In genomic region chr9:113998529-113999255, GRCh38 we compare ENCODE assay signal across 10 cellular contexts.
A peak's percentile ranks its signal among the peaks of the same experiment; 100 is the strongest.
DNase-seq lines count a peak whose midpoint lies in the region; ATAC-seq and TF ChIP-seq lines count a peak whose summit lies in the region.
"Had no signal": no experiment of that assay in that cellular context is flagged by ENCODE, and none has a peak within 500 bp of the region (broad histone marks: within the 10 kb centered on the region; RNA-seq: fewer than 3 reads in every experiment).

No MANE protein-coding gene starts in this region.

- no peak overlapping the region for H3K4me3 Mint-ChIP-seq in activated T-cell treated with anti-CD3 and anti-CD28 coated beads, Interleukin-2, amount 50 U/mL, for 24 hours
- H3K4me3 Mint-ChIP-seq in stimulated activated naive CD8-positive, alpha-beta T cell treated with anti-CD3 and anti-CD28 coated beads, Interleukin-15, amount 100 ng/mL, for 72 hours, result no peak overlapping the region
- H3K4me3 Mint-ChIP-seq in stimulated activated memory B cell treated with anti-CD40 and anti-IgM and Interleukin-4, amounts not matched to agents 10 μg/mL and 1 μg/mL and 100 μg/mL, for 72 hours, result no peak overlapping the region
- H3K4me3 Mint-ChIP-seq: activated naive CD4-positive, alpha-beta T cell treated with anti-CD3 and anti-CD28 coated beads for 36 hours had no signal

- H3K27ac ChIP-seq in SJCRH30 (no peak overlapping the region), foreskin keratinocyte (no peak overlapping the region)
- H3K27ac ChIP-seq: parathyroid adenoma had no signal

- no peak overlapping the region for H3K27ac Mint-ChIP-seq in activated T-cell treated with anti-CD3 and anti-CD28 coated beads, Interleukin-2, amount 50 U/mL, for 24 hours
- H3K27ac Mint-ChIP-seq in stimulated activated naive CD8-positive, alpha-beta T cell treated with anti-CD3 and anti-CD28 coated beads, Interleukin-15, amount 100 ng/mL, for 72 hours, result no peak overlapping the region
- H3K27ac Mint-ChIP-seq in stimulated activated memory B cell treated with anti-CD40 and anti-IgM and Interleukin-4, amounts not matched to agents 10 μg/mL and 1 μg/mL and 100 μg/mL, for 72 hours, result no peak overlapping the region
- H3K27ac Mint-ChIP-seq: activated naive CD4-positive, alpha-beta T cell treated with anti-CD3 and anti-CD28 coated beads for 36 hours had no signal

- H3K9me3 Mint-ChIP-seq in activated T-cell treated with anti-CD3 and anti-CD28 coated beads, Interleukin-2, amount 50 U/mL, for 24 hours, result no peaks in the 10 kb centered on the region
- H3K9me3 Mint-ChIP-seq in stimulated activated naive CD8-positive, alpha-beta T cell treated with anti-CD3 and anti-CD28 coated beads, Interleukin-15, amount 100 ng/mL, for 72 hours, result no peaks in the 10 kb centered on the region
- H3K9me3 Mint-ChIP-seq in stimulated activated memory B cell treated with anti-CD40 and anti-IgM and Interleukin-4, amounts not matched to agents 10 μg/mL and 1 μg/mL and 100 μg/mL, for 72 hours, result no peaks in the 10 kb centered on the region
- H3K9me3 Mint-ChIP-seq: activated naive CD4-positive, alpha-beta T cell treated with anti-CD3 and anti-CD28 coated beads for 36 hours had no signal

- H3K27me3 ChIP-seq in SJCRH30 (no peaks in the 10 kb centered on the region), foreskin keratinocyte (no peaks in the 10 kb centered on the region)

- H3K4me1 ChIP-seq in SJCRH30, result no peaks in the 10 kb centered on the region
- H3K4me1 ChIP-seq in foreskin keratinocyte, result no peaks in the 10 kb centered on the region
- H3K4me1 ChIP-seq: parathyroid adenoma had no signal

- H3K4me3 ChIP-seq in SJCRH30, result no peak overlapping the region

- no peaks in the 10 kb centered on the region for H3K36me3 Mint-ChIP-seq in activated T-cell treated with anti-CD3 and anti-CD28 coated beads, Interleukin-2, amount 50 U/mL, for 24 hours (ENCODE audit: low read depth)
- H3K36me3 Mint-ChIP-seq in stimulated activated memory B cell treated with anti-CD40 and anti-IgM and Interleukin-4, amounts not matched to agents 10 μg/mL and 1 μg/mL and 100 μg/mL, for 72 hours, result no peaks in the 10 kb centered on the region

- H3K36me3 ChIP-seq in SJCRH30, result peaks cover 3% of the 10 kb centered on the region; the same call in 1 of the 2 replicates

- H3K9me3 ChIP-seq in SJCRH30 (replicated peaks), result no peaks in the 10 kb centered on the region

- peak; percentile 2 for DNase-seq in activated T-cell treated with anti-CD3 and anti-CD28 coated beads, Interleukin-2, amount 50 U/mL, for 24 hours
- no peak for DNase-seq in activated T-cell treated with anti-CD3 and anti-CD28 coated beads, Interleukin-2, amount 50 U/mL, for 1 hour
- DNase-seq in SJCRH30 (peak; percentile 36 to 54), foreskin keratinocyte (peak in 1 of 2 donors; percentile 6), G401 (ENCODE audit: low spot score) (no peak), NCI-H774 (lab: John Stamatoyannopoulos, UW) (no peak)
- no peak for DNase-seq in stimulated activated naive CD8-positive, alpha-beta T cell treated with anti-CD3 and anti-CD28 coated beads, Interleukin-15, amount 100 ng/mL, for 72 hours
- DNase-seq: activated naive CD4-positive, alpha-beta T cell treated with anti-CD3 and anti-CD28 coated beads for 36 hours had no signal

- TF ChIP-seq CTCF in foreskin keratinocyte (conservative IDR thresholded peaks at IDR 0.05), result peak; percentile 59

- in situ Hi-C loops in G401 (cut with HindIII; ENCODE audit: low sequenced_read_pairs), result no loop called here

- ATAC-seq in foreskin keratinocyte, result peak; percentile 36
- ATAC-seq in stimulated activated naive CD8-positive, alpha-beta T cell treated with anti-CD3 and anti-CD28 coated beads, Interleukin-15, amount 100 ng/mL, for 72 hours, result peak; percentile 29
- no peak for ATAC-seq in stimulated activated memory B cell treated with anti-CD40 and anti-IgM and Interleukin-4, amounts not matched to agents 10 μg/mL and 1 μg/mL and 100 μg/mL, for 72 hours

- no peaks in the 10 kb centered on the region for H3K27me3 Mint-ChIP-seq in activated T-cell treated with anti-CD3 and anti-CD28 coated beads, Interleukin-2, amount 50 U/mL, for 24 hours
- H3K27me3 Mint-ChIP-seq in stimulated activated naive CD8-positive, alpha-beta T cell treated with anti-CD3 and anti-CD28 coated beads, Interleukin-15, amount 100 ng/mL, for 72 hours, result peaks cover 4% of the 10 kb centered on the region
- H3K27me3 Mint-ChIP-seq in stimulated activated memory B cell treated with anti-CD40 and anti-IgM and Interleukin-4, amounts not matched to agents 10 μg/mL and 1 μg/mL and 100 μg/mL, for 72 hours, result no peaks in the 10 kb centered on the region

- H3K4me1 Mint-ChIP-seq in activated T-cell treated with anti-CD3 and anti-CD28 coated beads, Interleukin-2, amount 50 U/mL, for 24 hours (ENCODE audit: low read depth), result peaks cover 3% of the 10 kb centered on the region
- H3K4me1 Mint-ChIP-seq in stimulated activated naive CD8-positive, alpha-beta T cell treated with anti-CD3 and anti-CD28 coated beads, Interleukin-15, amount 100 ng/mL, for 72 hours, result peaks cover 7% of the 10 kb centered on the region
- H3K4me1 Mint-ChIP-seq in stimulated activated memory B cell treated with anti-CD40 and anti-IgM and Interleukin-4, amounts not matched to agents 10 μg/mL and 1 μg/mL and 100 μg/mL, for 72 hours, result peaks cover 5% of the 10 kb centered on the region

Comparison
In these comparisons a context has a peak if more than half of its experiments do, and no peak if none do; other contexts are left out.
1. DNase-seq: peak in activated T-cell treated with anti-CD3 and anti-CD28 coated beads, Interleukin-2, amount 50 U/mL, for 24 hours (single experiment) and SJCRH30 (2 of 2); none in activated T-cell treated with anti-CD3 and anti-CD28 coated beads, Interleukin-2, amount 50 U/mL, for 1 hour (single experiment), stimulated activated naive CD8-positive, alpha-beta T cell treated with anti-CD3 and anti-CD28 coated beads, Interleukin-15, amount 100 ng/mL, for 72 hours (0 of 2), G401 (single experiment) and NCI-H774 (single experiment).